ENCODE assay signal across 12 cellular contexts in the genomic region with DNA sequence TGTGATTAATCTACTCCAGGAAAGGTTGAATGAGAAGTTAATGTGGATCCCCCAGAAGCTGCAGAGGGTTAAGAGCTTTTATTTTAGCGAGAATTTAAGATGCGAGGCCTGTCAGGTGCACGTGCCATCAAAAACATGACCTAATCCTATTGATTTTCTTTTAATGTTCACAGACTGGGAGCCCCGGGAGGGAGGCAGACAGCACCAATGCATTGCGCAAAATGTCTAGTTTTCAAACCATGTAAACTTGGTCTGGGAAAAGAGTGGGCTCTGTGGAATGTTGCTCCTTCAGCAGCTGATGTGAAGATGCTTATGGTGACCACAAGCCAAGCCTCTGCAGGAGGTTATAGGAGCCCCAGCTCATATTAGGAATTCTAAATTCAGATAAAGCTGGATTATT.
DNase-seq lines count a peak whose midpoint lies in the region; ATAC-seq and TF ChIP-seq lines count a peak whose summit lies in the region.
"Had no signal": no experiment of that assay in that cellular context is flagged by ENCODE, and none has a peak within 500 bp of the region (broad histone marks: within the 10 kb centered on the region; RNA-seq: fewer than 3 reads in every experiment).

No MANE protein-coding gene starts in this region.

- TF ChIP-seq CTCF in Calu3 (IDR thresholded peaks at IDR 0.05; ENCODE audit: unreplicated experiment) = no peak
- TF ChIP-seq CTCF in Panc1 (IDR thresholded peaks at IDR 0.05) = no peak

- intact Hi-C loops in Calu3 (cut with micrococcal nuclease; ENCODE audit: unreplicated experiment) (loop anchor here (5.0 kb wide), 3 partner anchors 98 to 333 kb away; no protein-coding TSS in a partner anchor), Panc1 (cut with micrococcal nuclease; ENCODE audit: unreplicated experiment) (no loop called here)

- H3K4me3 Mint-ChIP-seq in Calu3 (ENCODE audit: low read depth, unreplicated experiment) = peak overlapping the region; percentile 7
- H3K4me3 Mint-ChIP-seq: central memory CD8-positive, alpha-beta T cell had no signal

- peak overlapping the region; percentile 70; the same call in 1 of the 2 replicates for H3K27ac ChIP-seq in Panc1 (ENCODE audit: low read length)
- peak overlapping the region; percentile 54 for H3K27ac ChIP-seq in epithelial cell of prostate
- H3K27ac ChIP-seq: neutrophil had no signal

- POLR2A ChIA-PET in Panc1 (lab: Charles Lee) = no interaction called here

- no peaks in the 10 kb centered on the region for H3K9me3 ChIP-seq in Panc1 (ENCODE audit: control insufficient read depth, insufficient read depth, low read depth, low read length)
- H3K9me3 ChIP-seq: neutrophil had no signal

- DNase-seq in Calu3 = peak; percentile 50
- DNase-seq in Panc1 (ENCODE audit: low read depth, low spot score) = no peak
- no peak for DNase-seq in epithelial cell of prostate (ENCODE audit: low read depth, low spot score)
- peak; percentile 37 for DNase-seq in retina
- DNase-seq: DMS79; stimulated activated CD4-positive, alpha-beta T cell treated with anti-CD3 and anti-CD28 coated beads, Interleukin-4, amount 100 ng/mL, for 1 hour had no signal

- H3K4me3 ChIP-seq in Panc1 (ENCODE audit: low read depth in 2 of 2, low read length in 2 of 2) = no peak overlapping the region

- ATAC-seq in Panc1 = no peak
- ATAC-seq in GM21423 (IDR thresholded peaks at IDR 0.05; ENCODE audit: unreplicated experiment) = no peak
- ATAC-seq in GM18867 (IDR thresholded peaks at IDR 0.05; ENCODE audit: unreplicated experiment) = no peak
- no peak for ATAC-seq in GM18868 (IDR thresholded peaks at IDR 0.05; ENCODE audit: unreplicated experiment)
- ATAC-seq in HG02884 (IDR thresholded peaks at IDR 0.05; ENCODE audit: unreplicated experiment) = no peak

- no TSS peak for BruUV-seq in Calu3 (replicated peaks; lab: Mats Ljungman, UMichigan)
- BruUV-seq in Panc1 (replicated peaks; lab: Mats Ljungman, UMichigan) = no TSS peak

- in situ Hi-C loops in Panc1 (cut with HindIII; ENCODE audit: low pct_unique_long_range_greater_than_20kb, low sequenced_read_pairs) = no loop called here

- peak overlapping the region; percentile 75 for H3K27ac Mint-ChIP-seq in Calu3 (ENCODE audit: unreplicated experiment)

- peaks cover 52% of the 10 kb centered on the region for H3K4me1 Mint-ChIP-seq in Calu3 (ENCODE audit: low read depth, unreplicated experiment)

- H3K27me3 Mint-ChIP-seq in Calu3 (ENCODE audit: unreplicated experiment) = no peaks in the 10 kb centered on the region
- H3K27me3 Mint-ChIP-seq: central memory CD8-positive, alpha-beta T cell had no signal

- H3K36me3 ChIP-seq in Panc1 (ENCODE audit: control insufficient read depth, insufficient read depth, low read length) = no peaks in the 10 kb centered on the region
- H3K36me3 ChIP-seq: neutrophil had no signal

- H3K4me1 ChIP-seq in Panc1 (ENCODE audit: control insufficient read depth, insufficient read depth, low read length) = peaks cover 22% of the 10 kb centered on the region

- no peaks in the 10 kb centered on the region for H3K27me3 ChIP-seq in Panc1 (ENCODE audit: control insufficient read depth, insufficient read depth, low read length)
- H3K27me3 ChIP-seq: neutrophil had no signal

- H3K36me3 Mint-ChIP-seq in Calu3 (ENCODE audit: insufficient read depth, unreplicated experiment) = peaks cover 22% of the 10 kb centered on the region

- no peaks in the 10 kb centered on the region for H3K9me3 Mint-ChIP-seq in Calu3 (ENCODE audit: low read depth, unreplicated experiment)
- H3K9me3 Mint-ChIP-seq: central memory CD8-positive, alpha-beta T cell had no signal

- CTCF ChIA-PET in Calu3 (lab: Charles Lee) = interaction anchor here (1.3 to 1.5 kb wide), 2 partner anchors 120 to 149 kb away, joined by 3 read pairs; no protein-coding TSS in a partner anchor
- CTCF ChIA-PET in Panc1 (lab: Charles Lee) = no interaction called here

Comparison
In these comparisons a context has a peak if more than half of its experiments do, and no peak if none do; other contexts are left out.
1. DNase-seq: peak in Calu3 (single experiment) and retina (single experiment); none in Panc1 (single experiment) and epithelial cell of prostate (single experiment).